17 cellular contexts compared by ENCODE assay signal in genomic region chr1:172674831-172675613, GRCh38. TPM values are rescaled to one million over a fixed set of nuclear protein-coding genes. Genes with fewer than 3 reads are reported as not detected.
DNase-seq lines count a peak whose midpoint lies in the region; ATAC-seq and TF ChIP-seq lines count a peak whose summit lies in the region.
"Had no signal": no experiment of that assay in that cellular context is flagged by ENCODE, and none has a peak within 500 bp of the region (broad histone marks: within the 10 kb centered on the region; RNA-seq: fewer than 3 reads in every experiment).

No MANE protein-coding gene starts in this region.

- intact Hi-C loops in activated T-helper 1 cell treated with anti-CD3 and anti-CD28 coated beads, Interleukin-12 subunit alpha, Interleukin-12 subunit beta, Interleukin-2, Interleukin-4 antibody, amounts not matched to agents 30 ng/mL and 10 ng/mL and 1 ng/mL, durations not matched to agents 14 hours and 24 hours and 36 hours (cut with micrococcal nuclease) = loop anchor here (1.0 to 10.0 kb wide), 5 partner anchors 14 to 620 kb away; no protein-coding TSS in a partner anchor
- intact Hi-C loops in mucosa of descending colon (cut with DNase I, micrococcal nuclease) = no loop called here

- H3K27me3 ChIP-seq in BLaER1 = no peaks in the 10 kb centered on the region
- H3K27me3 ChIP-seq: right lobe of liver, uterus had no signal

- peak overlapping the region; percentile 3; the same call in 1 of the 2 replicates for H3K27ac ChIP-seq in BLaER1
- H3K27ac ChIP-seq: right lobe of liver, uterus had no signal

- peaks cover 3% of the 10 kb centered on the region for H3K9me3 Mint-ChIP-seq in activated T-helper 1 cell treated with anti-CD3 and anti-CD28 coated beads, Interleukin-12 subunit alpha, Interleukin-12 subunit beta, Interleukin-2, Interleukin-4 antibody, amounts not matched to agents 30 ng/mL and 10 ng/mL and 1 ng/mL, durations not matched to agents 14 hours and 24 hours and 36 hours

- no peaks in the 10 kb centered on the region for H3K27me3 Mint-ChIP-seq in activated T-helper 1 cell treated with anti-CD3 and anti-CD28 coated beads, Interleukin-12 subunit alpha, Interleukin-12 subunit beta, Interleukin-2, Interleukin-4 antibody, amounts not matched to agents 30 ng/mL and 10 ng/mL and 1 ng/mL, durations not matched to agents 14 hours and 24 hours and 36 hours (ENCODE audit: insufficient read depth)

- H3K36me3 ChIP-seq in BLaER1 (no peaks in the 10 kb centered on the region), mucosa of descending colon (ENCODE audit: low read depth) (no peaks in the 10 kb centered on the region)
- H3K36me3 ChIP-seq: right lobe of liver, uterus had no signal

- DNase-seq in GM03348 (ENCODE audit: low spot score) (peak; percentile 23), mucosa of descending colon (no peak), SK-N-DZ (ENCODE audit: low spot score) (no peak), DMS79 treated with DMSO at 0.1 percent for 48 hours (lab: John Stamatoyannopoulos, UW) (no peak)
- no peak for DNase-seq in activated T-helper 1 cell treated with anti-CD3 and anti-CD28 coated beads, Interleukin-12 subunit alpha, Interleukin-12 subunit beta, Interleukin-2, Interleukin-4 antibody, amounts not matched to agents 30 ng/mL and 10 ng/mL and 1 ng/mL, durations not matched to agents 14 hours and 24 hours and 36 hours (ENCODE audit: low spot score)
- DNase-seq in stimulated activated CD8-positive, alpha-beta memory T cell treated with anti-CD3 and anti-CD28 coated beads, Interleukin-4, amount 100 ng/mL, for 48 hours = no peak
- DNase-seq: activated gamma-delta T cell; effector CD8-positive, alpha-beta T cell; foreskin fibroblast; NCI-H2171; right lobe of liver; stimulated activated CD4-positive, alpha-beta T cell treated with anti-CD3 and anti-CD28 coated beads, Interleukin-4, amount 100 ng/mL, for 4 hours; uterus had no signal

- no peak overlapping the region; the same call in 1 of the 2 replicates for H3K9ac ChIP-seq in BLaER1

- no peaks in the 10 kb centered on the region for H4K20me1 ChIP-seq in BLaER1

- ATAC-seq in mucosa of descending colon (peak; percentile 33), GM21717 (IDR thresholded peaks at IDR 0.05; ENCODE audit: unreplicated experiment) (no peak)

- peak overlapping the region; percentile 44 for H3K4me3 Mint-ChIP-seq in activated T-helper 1 cell treated with anti-CD3 and anti-CD28 coated beads, Interleukin-12 subunit alpha, Interleukin-12 subunit beta, Interleukin-2, Interleukin-4 antibody, amounts not matched to agents 30 ng/mL and 10 ng/mL and 1 ng/mL, durations not matched to agents 14 hours and 24 hours and 36 hours
- H3K4me3 Mint-ChIP-seq: neural crest cell had no signal

- H3K4me3 ChIP-seq in BLaER1 = no peak overlapping the region
- H3K4me3 ChIP-seq in mucosa of descending colon = no peak overlapping the region
- H3K4me3 ChIP-seq: lung, right lobe of liver, uterus had no signal

- peaks cover 14% of the 10 kb centered on the region for H3K9me3 ChIP-seq in BLaER1
- H3K9me3 ChIP-seq in mucosa of descending colon = no peaks in the 10 kb centered on the region
- H3K9me3 ChIP-seq: right lobe of liver, uterus had no signal

- TF ChIP-seq CTCF in mucosa of descending colon (IDR thresholded peaks at IDR 0.05) = no peak

- H3K4me1 Mint-ChIP-seq in activated T-helper 1 cell treated with anti-CD3 and anti-CD28 coated beads, Interleukin-12 subunit alpha, Interleukin-12 subunit beta, Interleukin-2, Interleukin-4 antibody, amounts not matched to agents 30 ng/mL and 10 ng/mL and 1 ng/mL, durations not matched to agents 14 hours and 24 hours and 36 hours (ENCODE audit: low read depth) = peaks cover 91% of the 10 kb centered on the region

- H3K4me2 ChIP-seq in BLaER1 = peak overlapping the region; percentile 66

- H3K27ac Mint-ChIP-seq in activated T-helper 1 cell treated with anti-CD3 and anti-CD28 coated beads, Interleukin-12 subunit alpha, Interleukin-12 subunit beta, Interleukin-2, Interleukin-4 antibody, amounts not matched to agents 30 ng/mL and 10 ng/mL and 1 ng/mL, durations not matched to agents 14 hours and 24 hours and 36 hours = peak overlapping the region; percentile 90

- peaks cover 16% of the 10 kb centered on the region for H3K36me3 Mint-ChIP-seq in activated T-helper 1 cell treated with anti-CD3 and anti-CD28 coated beads, Interleukin-12 subunit alpha, Interleukin-12 subunit beta, Interleukin-2, Interleukin-4 antibody, amounts not matched to agents 30 ng/mL and 10 ng/mL and 1 ng/mL, durations not matched to agents 14 hours and 24 hours and 36 hours (ENCODE audit: low read depth)

- H3K4me1 ChIP-seq in BLaER1 (peaks cover 38% of the 10 kb centered on the region), mucosa of descending colon (ENCODE audit: low read depth) (no peaks in the 10 kb centered on the region)
- H3K4me1 ChIP-seq: right lobe of liver, uterus had no signal

RNA-seq across cellular contexts. Expression of gene FASLG, which starts 16.1 kb away (rescaled TPM):
- total RNA-seq in activated T-helper 1 cell treated with anti-CD3 and anti-CD28 coated beads, Interleukin-12 subunit alpha, Interleukin-12 subunit beta, Interleukin-2, Interleukin-4 antibody, amounts not matched to agents 30 ng/mL and 10 ng/mL and 1 ng/mL, durations not matched to agents 14 hours and 24 hours and 36 hours = 113 and 114 TPM in 2 replicates
- total RNA-seq in mucosa of descending colon = 1 to 10 TPM in 1 of 3 donors, under 1 TPM in 2; 0.60 to 1.1 (median 0.90) TPM
- polyA plus RNA-seq in SK-N-DZ (2014; cell fraction: cytosol; rRNA removed) = not detected in 2 replicates
- polyA plus RNA-seq in SK-N-DZ (2014; cell fraction: nucleus; rRNA removed) = not detected in 2 replicates
- total RNA-seq: neural crest cell had no signal

Comparison
In these comparisons a context has a peak if more than half of its experiments do, and no peak if none do; other contexts are left out.
1. RNA of gene FASLG, which starts 16.1 kb away (total RNA-seq): 113 to 114 TPM in activated T-helper 1 cell treated with anti-CD3 and anti-CD28 coated beads, Interleukin-12 subunit alpha, Interleukin-12 subunit beta, Interleukin-2, Interleukin-4 antibody, amounts not matched to agents 30 ng/mL and 10 ng/mL and 1 ng/mL, durations not matched to agents 14 hours and 24 hours and 36 hours; 0.60 to 1.1 TPM in mucosa of descending colon; every median in the first group is over 10 times any median in the second.